ENCODE assay signal across 8 cellular contexts in genomic region chr1:146032613-146033219, GRCh38. TPM values are rescaled to one million over a fixed set of nuclear protein-coding genes. Genes with fewer than 3 reads are reported as not detected.
A peak's percentile ranks its signal among the peaks of the same experiment; 100 is the strongest.
DNase-seq lines count a peak whose midpoint lies in the region; ATAC-seq, FAIRE-seq and TF ChIP-seq lines count a peak whose summit lies in the region.

No MANE protein-coding gene starts in this region.

- H3K4me3 Mint-ChIP-seq in CD4-positive, alpha-beta T cell: peak overlapping the region; percentile 49

- H3K27me3 ChIP-seq in CD4-positive, alpha-beta T cell (ENCODE audit: control insufficient read depth, insufficient read depth, low read length): no peaks in the 10 kb centered on the region
- H3K27me3 ChIP-seq in osteoblast (ENCODE audit: insufficient read depth, low read length): no peaks in the 10 kb centered on the region

- no peaks in the 10 kb centered on the region for H3K79me2 ChIP-seq in osteoblast (ENCODE audit: insufficient read depth, low read length)

- DNase-seq in CD4-positive, alpha-beta T cell: no peak
- DNase-seq in H4 (ENCODE audit: low spot score): peak; percentile 61
- peak; percentile 71 for DNase-seq in NCI-H82 (lab: John Stamatoyannopoulos, UW)
- DNase-seq in dedifferentiated amniotic fluid mesenchymal stem cell (ENCODE audit: extremely low spot score): peak; percentile 69
- peak; percentile 79 for DNase-seq in osteoblast (ENCODE audit: insufficient read length, low spot score, missing footprints)
- no peak for DNase-seq in stimulated activated naive CD4-positive, alpha-beta T cell treated with Interleukin-2 at 50 U/mL for 16 hours (lab: John Stamatoyannopoulos, UW)
- DNase-seq in activated effector memory CD4-positive, alpha-beta T cell treated with Interleukin-2 at 50 U/mL for 16 hours: no peak
- DNase-seq in H54 (ENCODE audit: insufficient read length, low spot score): no peak

- no peak overlapping the region for H3K4me3 ChIP-seq in osteoblast (ENCODE audit: insufficient read depth, low read length)

- peaks cover 29% of the 10 kb centered on the region for H3K36me3 Mint-ChIP-seq in CD4-positive, alpha-beta T cell (ENCODE audit: low read depth)

- intact Hi-C loops in CD4-positive, alpha-beta T cell (cut with DNase I, micrococcal nuclease): no loop called here

- peak; percentile 59 for TF ChIP-seq CTCF in CD4-positive, alpha-beta T cell (IDR thresholded peaks at IDR 0.05)
- TF ChIP-seq CTCF in osteoblast (IDR thresholded peaks at IDR 0.05; ENCODE audit: extremely low read depth, low read depth, low read length): peak; percentile 66

- no peak for FAIRE-seq in H54 (lab: Jason Lieb, UNC)

- H3K27me3 Mint-ChIP-seq in CD4-positive, alpha-beta T cell: peaks cover 32% of the 10 kb centered on the region

- no peaks in the 10 kb centered on the region for H3K9me3 ChIP-seq in CD4-positive, alpha-beta T cell (ENCODE audit: control insufficient read depth, low read length)
- no peaks in the 10 kb centered on the region for H3K9me3 ChIP-seq in osteoblast (ENCODE audit: low read depth, low read length)

- CTCF ChIA-PET in CD4-positive, alpha-beta T cell (lab: Charles Lee): interaction anchor here (0.8 to 1.8 kb wide), 6 partner anchors 19 to 174 kb away, joined by 3 to 5 read pairs (median 3); partner anchors contain the start of gene PIAS3

- no peak for TF ChIP-seq POLR2A in H54 (IDR thresholded peaks at IDR 0.05; ENCODE audit: low read depth, low read length)

- H3K27ac ChIP-seq in CD4-positive, alpha-beta T cell (ENCODE audit: low read depth, low read length): no peak overlapping the region
- H3K27ac ChIP-seq in osteoblast (ENCODE audit: low read depth, low read length): no peak overlapping the region

- H3K9me3 Mint-ChIP-seq in CD4-positive, alpha-beta T cell: peaks cover 1% of the 10 kb centered on the region

- H3K27ac Mint-ChIP-seq in CD4-positive, alpha-beta T cell: peak overlapping the region; percentile 70

- no peaks in the 10 kb centered on the region for H3K36me3 ChIP-seq in osteoblast (ENCODE audit: insufficient read depth, low read length)

- H3K4me1 Mint-ChIP-seq in CD4-positive, alpha-beta T cell (ENCODE audit: low read depth): peaks cover 29% of the 10 kb centered on the region

- POLR2A ChIA-PET in CD4-positive, alpha-beta T cell (lab: Charles Lee): interaction anchor here (0.7 to 1.0 kb wide), 2 partner anchors 36 to 75 kb away, joined by 3 to 4 read pairs; partner anchors contain the start of gene LIX1L

- H4K20me1 ChIP-seq in osteoblast (ENCODE audit: insufficient read depth, low read length): no peaks in the 10 kb centered on the region

- no peak overlapping the region for H3K4me2 ChIP-seq in osteoblast (ENCODE audit: insufficient read depth, low read length)

- peaks cover 13% of the 10 kb centered on the region for H3K4me1 ChIP-seq in osteoblast (ENCODE audit: insufficient read depth, low read length)

- no peak for ATAC-seq in CD4-positive, alpha-beta T cell (ENCODE audit: poor library complexity)

- peak overlapping the region; percentile 45 for H2AFZ ChIP-seq in osteoblast (ENCODE audit: low read length)

RNA-seq across cellular contexts. Expression of gene HJV, which starts 11.2 kb away (rescaled TPM):
- not detected for total RNA-seq in CD4-positive, alpha-beta T cell
- not detected in 2 replicates for total RNA-seq in H4 (2014; rRNA removed; shearing (Covaris generic))
- not detected in 2 replicates for total RNA-seq in osteoblast

RNA-seq across cellular contexts. Expression of gene TXNIP, which starts 36.3 kb away (rescaled TPM):
- total RNA-seq in CD4-positive, alpha-beta T cell: 1,000 to 10,000 TPM; 1,317 to 1,358 TPM
- 101 and 102 TPM in 2 replicates for total RNA-seq in H4 (2014; rRNA removed; shearing (Covaris generic))
- 400 and 529 TPM in 2 replicates for total RNA-seq in osteoblast

Comparison
In these comparisons a context has a peak if more than half of its experiments do, and no peak if none do; other contexts are left out.
1. DNase-seq: peak in H4 (single experiment), NCI-H82 (single experiment), dedifferentiated amniotic fluid mesenchymal stem cell (single experiment) and osteoblast (single experiment); none in CD4-positive, alpha-beta T cell (0 of 10), stimulated activated naive CD4-positive, alpha-beta T cell treated with Interleukin-2 at 50 U/mL for 16 hours (single experiment), activated effector memory CD4-positive, alpha-beta T cell treated with Interleukin-2 at 50 U/mL for 16 hours (single experiment) and H54 (single experiment).